ENCODE assay signal across 28 cellular contexts in the genomic region with DNA sequence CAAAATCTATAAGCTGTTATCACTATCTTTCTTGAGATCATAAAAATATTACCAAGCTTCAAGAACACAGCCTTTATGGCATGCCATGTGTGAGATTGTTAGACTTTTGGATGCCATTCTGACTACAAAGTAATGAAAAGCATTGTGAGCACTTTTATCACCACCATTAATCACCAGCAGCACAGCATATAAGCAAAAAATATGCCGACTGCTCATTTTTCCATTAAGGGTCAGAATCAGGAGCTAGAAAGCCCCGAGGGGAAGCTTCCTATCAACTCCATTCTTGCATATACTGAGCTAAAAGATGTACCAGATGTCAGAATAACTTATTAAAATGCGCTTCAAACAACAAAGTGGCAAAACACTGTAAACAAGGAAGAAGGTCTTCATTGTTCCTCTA.
DNase-seq lines count a peak whose midpoint lies in the region; ATAC-seq, FAIRE-seq and TF ChIP-seq lines count a peak whose summit lies in the region.
"Had no signal": no experiment of that assay in that cellular context is flagged by ENCODE, and none has a peak within 500 bp of the region (broad histone marks: within the 10 kb centered on the region; RNA-seq: fewer than 3 reads in every experiment).

No MANE protein-coding gene starts in this region.

- no peak for TF ChIP-seq CTCF in A549 (IDR thresholded peaks at IDR 0.05)

- DNase-seq in A549 (ENCODE audit: low read depth in 1 of 2, low spot score in 1 of 2), result no peak
- DNase-seq in COLO829 (ENCODE audit: low spot score), result peak; percentile 1
- DNase-seq in SK-MEL-5 (ENCODE audit: low read depth, low spot score), result peak; percentile 22
- DNase-seq in epidermal melanocyte (ENCODE audit: insufficient read length, low spot score), result peak; percentile 34
- no peak for DNase-seq in MV-4-11 (lab: John Stamatoyannopoulos, UW)
- DNase-seq in activated gamma-delta T cell (lab: John Stamatoyannopoulos, UW), result no peak
- DNase-seq: activated CD4-positive, alpha-beta T cell treated with anti-CD3 and anti-CD28 coated beads, Interleukin-2, amount 50 U/mL, for 1 hour; aorta; C1 segment of cervical spinal cord; DMS79; immature natural killer cell; left cardiac atrium; MM.1S; naive thymus-derived CD8-positive, alpha-beta T cell; NCI-H2081; NCI-H2227 treated with DMSO at 0.1 percent for 48 hours; NCI-H526; NK-92 treated with Interleukin-12 subunit alpha and Interleukin-12 subunit beta, amount 100 ng/mL, for 24 hours; stimulated activated CD4-positive, alpha-beta T cell treated with anti-CD3 and anti-CD28 coated beads, Interleukin-4, amount 100 ng/mL, for 1 hour had no signal

- no peak overlapping the region for H3K4me2 ChIP-seq in A549

- WGBS in A549 (ENCODE audit: missing lambda C conversion rate), result 88% methylated on average over 3 of the region's 3 CpGs

- H3K9me3 ChIP-seq in A549, result no peaks in the 10 kb centered on the region

- no peak for FAIRE-seq in A549 (lab: Jason Lieb, UNC)
- FAIRE-seq: bronchial epithelial cell, H54 had no signal

- no peak overlapping the region for H3K4me3 ChIP-seq in A549
- H3K4me3 ChIP-seq: tibial nerve had no signal

- TF ChIP-seq POLR2A in A549 (IDR thresholded peaks at IDR 0.05; ENCODE audit: low read length) (no peak), GM18505 (IDR thresholded peaks at IDR 0.05; ENCODE audit: borderline replicate concordance, extremely low read depth, insufficient read depth, insufficient read length) (no peak)

- H3K4me1 ChIP-seq in A549, result no peaks in the 10 kb centered on the region
- H3K4me1 ChIP-seq: tibial nerve had no signal

- in situ Hi-C loops in SK-MEL-5 (cut with HindIII; ENCODE audit: low pct_unique_long_range_greater_than_20kb, low sequenced_read_pairs), result no loop called here

- TF ChIP-seq RAD21 in A549 (conservative IDR thresholded peaks at IDR 0.05 in 1 of 2, IDR thresholded peaks at IDR 0.05 in 1 of 2), result no peak

- POLR2A ChIA-PET in A549 (lab: Yijun Ruan, JAX), result no interaction called here

- CTCF ChIA-PET in A549 (lab: Yijun Ruan, JAX), result interaction anchor here (1.0 to 1.9 kb wide), 2 partner anchors 10 to 981 kb away, joined by 6 to 7 read pairs; no protein-coding TSS in a partner anchor

- ATAC-seq in A549, result no peak
- ATAC-seq in GM18505 (IDR thresholded peaks at IDR 0.05; ENCODE audit: unreplicated experiment), result no peak
- ATAC-seq in HG03135 (IDR thresholded peaks at IDR 0.05; ENCODE audit: unreplicated experiment), result no peak
- ATAC-seq: activated naive CD4-positive, alpha-beta T cell treated with anti-CD3 and anti-CD28 coated beads, Interleukin-2, amount 50 U/mL, for 72 hours; left cardiac atrium; naive thymus-derived CD8-positive, alpha-beta T cell; PC-3; sciatic nerve; WTC11 had no signal

- H3K27ac ChIP-seq in A549, result no peak overlapping the region
- H3K27ac ChIP-seq: tibial nerve had no signal

- TF ChIP-seq EP300 in A549 (IDR thresholded peaks at IDR 0.05), result no peak

TF ChIP-seq in A549, 52 proteins besides CTCF, POLR2A, EP300 and RAD21:
- TF ChIP-seq, protein P1, sequence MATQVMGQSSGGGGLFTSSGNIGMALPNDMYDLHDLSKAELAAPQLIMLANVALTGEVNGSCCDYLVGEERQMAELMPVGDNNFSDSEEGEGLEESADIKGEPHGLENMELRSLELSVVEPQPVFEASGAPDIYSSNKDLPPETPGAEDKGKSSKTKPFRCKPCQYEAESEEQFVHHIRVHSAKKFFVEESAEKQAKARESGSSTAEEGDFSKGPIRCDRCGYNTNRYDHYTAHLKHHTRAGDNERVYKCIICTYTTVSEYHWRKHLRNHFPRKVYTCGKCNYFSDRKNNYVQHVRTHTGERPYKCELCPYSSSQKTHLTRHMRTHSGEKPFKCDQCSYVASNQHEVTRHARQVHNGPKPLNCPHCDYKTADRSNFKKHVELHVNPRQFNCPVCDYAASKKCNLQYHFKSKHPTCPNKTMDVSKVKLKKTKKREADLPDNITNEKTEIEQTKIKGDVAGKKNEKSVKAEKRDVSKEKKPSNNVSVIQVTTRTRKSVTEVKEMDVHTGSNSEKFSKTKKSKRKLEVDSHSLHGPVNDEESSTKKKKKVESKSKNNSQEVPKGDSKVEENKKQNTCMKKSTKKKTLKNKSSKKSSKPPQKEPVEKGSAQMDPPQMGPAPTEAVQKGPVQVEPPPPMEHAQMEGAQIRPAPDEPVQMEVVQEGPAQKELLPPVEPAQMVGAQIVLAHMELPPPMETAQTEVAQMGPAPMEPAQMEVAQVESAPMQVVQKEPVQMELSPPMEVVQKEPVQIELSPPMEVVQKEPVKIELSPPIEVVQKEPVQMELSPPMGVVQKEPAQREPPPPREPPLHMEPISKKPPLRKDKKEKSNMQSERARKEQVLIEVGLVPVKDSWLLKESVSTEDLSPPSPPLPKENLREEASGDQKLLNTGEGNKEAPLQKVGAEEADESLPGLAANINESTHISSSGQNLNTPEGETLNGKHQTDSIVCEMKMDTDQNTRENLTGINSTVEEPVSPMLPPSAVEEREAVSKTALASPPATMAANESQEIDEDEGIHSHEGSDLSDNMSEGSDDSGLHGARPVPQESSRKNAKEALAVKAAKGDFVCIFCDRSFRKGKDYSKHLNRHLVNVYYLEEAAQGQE (IDR thresholded peaks at IDR 0.05), result no peak
- peak; percentile 90 for TF ChIP-seq MAFK (IDR thresholded peaks at IDR 0.05; ENCODE audit: partially characterized antibody)

Comparison
In these comparisons a context has a peak if more than half of its experiments do, and no peak if none do; other contexts are left out.
1. DNase-seq: peak in COLO829 (single experiment), SK-MEL-5 (single experiment) and epidermal melanocyte (single experiment); none in A549 (0 of 2), MV-4-11 (single experiment) and activated gamma-delta T cell (single experiment).